Comparison of ENCODE assay signal across 8 cellular contexts in genomic region chr1:6554031-6554906, GRCh38. TPM values are rescaled to one million over a fixed set of nuclear protein-coding genes. Genes with fewer than 3 reads are reported as not detected.
DNase-seq lines count a peak whose midpoint lies in the region; ATAC-seq, FAIRE-seq and TF ChIP-seq lines count a peak whose summit lies in the region.

TSS of gene NOL9 (minus strand) at chr1:6554513. CDS start at chr1:6554502, 11 bp downstream.

- peak within 1 kb of the TSS; percentile 87 for H3K4me3 Mint-ChIP-seq in astrocyte (ENCODE audit: unreplicated experiment)

- peak within 1 kb of the TSS; percentile 91 for H3K4me2 ChIP-seq in astrocyte (ENCODE audit: low read length)

- no peaks in the 10 kb centered on the region for H3K9me3 ChIP-seq in astrocyte (ENCODE audit: insufficient read depth, low read depth, low read length)

- H3K27ac Mint-ChIP-seq in astrocyte (ENCODE audit: unreplicated experiment), result peak within 1 kb of the TSS; percentile 87

- peaks cover 10% of the 10 kb centered on the region for H4K20me1 ChIP-seq in astrocyte (ENCODE audit: insufficient read depth, low read length)

- peak within 1 kb of the TSS; percentile 98 for H3K9ac ChIP-seq in astrocyte (ENCODE audit: low read length)

- no peak for FAIRE-seq in astrocyte (lab: Jason Lieb, UNC)

- H3K4me1 ChIP-seq in astrocyte (ENCODE audit: insufficient read depth, low read length), result peaks cover 14% of the 10 kb centered on the region

- H3K27ac ChIP-seq in astrocyte (ENCODE audit: low read depth, low read length), result peak within 1 kb of the TSS; percentile 87

- ATAC-seq in GM18498 (IDR thresholded peaks at IDR 0.05; ENCODE audit: unreplicated experiment), result peak; percentile 94
- peak; percentile 91 for ATAC-seq in HG02938 (IDR thresholded peaks at IDR 0.05; ENCODE audit: unreplicated experiment)
- ATAC-seq in GM18858 (IDR thresholded peaks at IDR 0.05; ENCODE audit: unreplicated experiment), result no peak

- peak within 1 kb of the TSS; percentile 76 for H2AFZ ChIP-seq in astrocyte (ENCODE audit: low read depth, low read length)

- intact Hi-C loops in T-helper 2 cell treated with Interferon-gamma antibody and Interleukin-4, amounts not matched to agents 100 ng/mL and 5 ng/mL, for 36 hours (cut with micrococcal nuclease), result loop anchor here (1.0 to 2.0 kb wide), 6 partner anchors 9 to 147 kb away; partner anchors contain the start of gene DNAJC11

- no peaks in the 10 kb centered on the region for H3K27me3 Mint-ChIP-seq in astrocyte (ENCODE audit: low read depth, unreplicated experiment)

- H3K9me3 Mint-ChIP-seq in astrocyte (ENCODE audit: unreplicated experiment), result no peaks in the 10 kb centered on the region

- no peaks in the 10 kb centered on the region for H3K27me3 ChIP-seq in astrocyte (ENCODE audit: insufficient read depth, low read length)

- H3K4me3 ChIP-seq in astrocyte (ENCODE audit: insufficient read depth, low read depth, low read length), result peak within 1 kb of the TSS; percentile 81

- TF ChIP-seq CTCF in astrocyte (IDR thresholded peaks at IDR 0.05; ENCODE audit: insufficient read depth, low read depth, low read length), result peak; percentile 70

- peaks cover 32% of the 10 kb centered on the region for H3K79me2 ChIP-seq in astrocyte (ENCODE audit: insufficient read depth, low read length)

- H3K36me3 ChIP-seq in astrocyte (ENCODE audit: insufficient read depth, low read length), result peaks cover 11% of the 10 kb centered on the region

- peaks cover 5% of the 10 kb centered on the region for H3K4me1 Mint-ChIP-seq in astrocyte (ENCODE audit: low read depth, unreplicated experiment)

- peak; percentile 77 for DNase-seq in NCI-H1694 treated with DMSO at 0.1 percent for 48 hours (lab: John Stamatoyannopoulos, UW)
- peak; percentile 71 for DNase-seq in astrocyte (ENCODE audit: low read depth)
- DNase-seq in hepatic stellate cell (ENCODE audit: low spot score), result peak; percentile 96
- DNase-seq in renal cortical epithelial cell (ENCODE audit: low read depth), result peak; percentile 76

- peaks cover 3% of the 10 kb centered on the region for H3K36me3 Mint-ChIP-seq in astrocyte (ENCODE audit: low read depth, unreplicated experiment)

RNA-seq across cellular contexts. Expression of gene NOL9, which starts in this region (rescaled TPM):
- total RNA-seq in T-helper 2 cell treated with Interferon-gamma antibody and Interleukin-4, amounts not matched to agents 100 ng/mL and 5 ng/mL, for 36 hours, result 54.0 and 58.5 TPM in 2 replicates
- total RNA-seq in astrocyte (24.0 and 26.8 TPM in 2 replicates), renal cortical epithelial cell (22.9 and 31.3 TPM in 2 replicates)
